8 cellular contexts compared by ENCODE assay signal in the genomic region with DNA sequence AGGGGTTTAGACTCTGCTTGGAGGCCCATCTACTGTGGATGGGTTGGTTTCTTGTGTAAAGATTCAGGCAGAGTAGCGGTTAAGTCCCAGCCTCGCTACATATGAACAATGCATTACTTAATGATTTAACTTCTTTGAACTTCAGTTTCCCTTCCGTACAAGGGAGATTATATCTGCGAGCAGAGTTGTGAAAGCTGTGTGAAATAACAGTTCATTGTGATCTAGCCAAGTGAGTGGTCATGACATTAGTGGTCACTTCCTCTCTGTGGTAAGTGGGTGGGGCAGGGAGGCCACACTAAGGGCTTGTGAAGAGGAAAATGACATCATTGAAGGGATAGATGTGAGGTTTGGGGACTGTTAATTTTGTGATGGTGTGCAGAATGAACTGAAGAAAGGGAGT.
A peak's percentile ranks its signal among the peaks of the same experiment; 100 is the strongest.
DNase-seq lines count a peak whose midpoint lies in the region; ATAC-seq and TF ChIP-seq lines count a peak whose summit lies in the region.

No MANE protein-coding gene starts in this region.

- peak; percentile 83 for ATAC-seq in HG03025 (IDR thresholded peaks at IDR 0.05; ENCODE audit: low FRiP score, unreplicated experiment)

- TF ChIP-seq POLR2A in erythroblast (IDR thresholded peaks at IDR 0.05; ENCODE audit: low read length): no peak

- peak; percentile 26 to 46 (median 44) for DNase-seq in stimulated activated CD4-positive, alpha-beta T cell treated with anti-CD3 and anti-CD28 coated beads, Interleukin-12 subunit alpha, Interleukin-12 subunit beta, amount 100 ng/mL, for 48 hours (ENCODE audit: low read depth in 2 of 3, low spot score in 1 of 3)
- DNase-seq in stimulated activated CD4-positive, alpha-beta T cell treated with anti-CD3 and anti-CD28 coated beads, Interleukin-12 subunit alpha, Interleukin-12 subunit beta, amount 100 ng/mL, for 4 hours: no peak
- DNase-seq in SIG-M5 treated with dmso at 0.1 percent for 504 hours (lab: John Stamatoyannopoulos, UW; ENCODE audit: unreplicated experiment): peak; percentile 99
- DNase-seq in erythroblast (lab: John Stamatoyannopoulos, UW): peak; percentile 41 to 42
- peak; percentile 23 to 56 (median 24) for DNase-seq in stimulated activated CD4-positive, alpha-beta T cell treated with anti-CD3 and anti-CD28 coated beads, TNF-alpha, amount 100 ng/mL, for 48 hours (ENCODE audit: low read depth in 3 of 3)
- DNase-seq in GM19238 (ENCODE audit: insufficient read length, low spot score): no peak
- DNase-seq in HuH-7 (ENCODE audit: low spot score): no peak

Comparison
In these comparisons a context has a peak if more than half of its experiments do, and no peak if none do; other contexts are left out.
1. DNase-seq: peak in stimulated activated CD4-positive, alpha-beta T cell treated with anti-CD3 and anti-CD28 coated beads, Interleukin-12 subunit alpha, Interleukin-12 subunit beta, amount 100 ng/mL, for 48 hours (3 of 3), SIG-M5 treated with dmso at 0.1 percent for 504 hours (single experiment), erythroblast (2 of 2) and stimulated activated CD4-positive, alpha-beta T cell treated with anti-CD3 and anti-CD28 coated beads, TNF-alpha, amount 100 ng/mL, for 48 hours (3 of 3); none in stimulated activated CD4-positive, alpha-beta T cell treated with anti-CD3 and anti-CD28 coated beads, Interleukin-12 subunit alpha, Interleukin-12 subunit beta, amount 100 ng/mL, for 4 hours (single experiment), GM19238 (single experiment) and HuH-7 (single experiment).